Comparison of ENCODE assay signal across 8 cellular contexts in genomic region chr14:100193417-100194357, GRCh38. TPM values are rescaled to one million over a fixed set of nuclear protein-coding genes. Genes with fewer than 3 reads are reported as not detected.
DNase-seq lines count a peak whose midpoint lies in the region; ATAC-seq and TF ChIP-seq lines count a peak whose summit lies in the region.

No MANE protein-coding gene starts in this region.

- DNase-seq in AG09309 (ENCODE audit: low read depth): no peak
- no peak for DNase-seq in GM23338 (ENCODE audit: low spot score)
- peak; percentile 22 to 28 for DNase-seq in activated T-cell treated with anti-CD3 and anti-CD28 coated beads, Interleukin-2, amount 50 U/mL, for 72 hours
- no peak for DNase-seq in stimulated activated effector memory CD8-positive, alpha-beta T cell treated with anti-CD3 and anti-CD28 coated beads, Interleukin-12 subunit alpha, Interleukin-12 subunit beta, amount 100 ng/mL, for 72 hours (ENCODE audit: low spot score in 2 of 2)
- no peak for DNase-seq in NCI-H2196 (lab: John Stamatoyannopoulos, UW; ENCODE audit: unreplicated experiment)

- no peaks in the 10 kb centered on the region for H3K9me3 ChIP-seq in iPS-15b (ENCODE audit: control insufficient read depth, insufficient read depth, low read length)

- no peak for TF ChIP-seq CTCF in AG09309 (IDR thresholded peaks at IDR 0.05; ENCODE audit: control insufficient read depth, insufficient read depth, low read depth, low read length, missing control alignments)
- no peak for TF ChIP-seq CTCF in GM23338 (conservative IDR thresholded peaks at IDR 0.05; ENCODE audit: low read depth in 2 of 2)

- peak overlapping the region; percentile 98 for H2AFZ ChIP-seq in GM23338

- H3K27me3 ChIP-seq in GM23338 (ENCODE audit: insufficient read depth): no peaks in the 10 kb centered on the region
- H3K27me3 ChIP-seq in iPS-15b (ENCODE audit: control insufficient read depth, insufficient read depth, low read length): no peaks in the 10 kb centered on the region

- H3K36me3 ChIP-seq in GM23338 (ENCODE audit: insufficient read depth) (no peaks in the 10 kb centered on the region), iPS-15b (ENCODE audit: control insufficient read depth, insufficient read depth, low read length) (no peaks in the 10 kb centered on the region)

- H3K4me1 ChIP-seq in GM23338 (ENCODE audit: insufficient read depth): peaks cover 10% of the 10 kb centered on the region
- H3K4me1 ChIP-seq in iPS-15b (ENCODE audit: control insufficient read depth, insufficient read depth, low read length): peaks cover 4% of the 10 kb centered on the region

- peak overlapping the region; percentile 65 for H3K4me3 ChIP-seq in AG09309 (ENCODE audit: control insufficient read depth, low read depth, low read length)
- no peak overlapping the region for H3K4me3 ChIP-seq in GM23338
- no peak overlapping the region for H3K4me3 ChIP-seq in iPS-15b (ENCODE audit: low read depth, low read length)

- no peak; the same call in 2 of the 3 replicates for ATAC-seq in GM23338
- peak in 1 of 2 donors; percentile 19 for ATAC-seq in activated T-cell treated with anti-CD3 and anti-CD28 coated beads, Interleukin-2, amount 50 U/mL, for 72 hours (replicated peaks in 1 of 2)
- ATAC-seq in stimulated activated effector memory CD8-positive, alpha-beta T cell treated with anti-CD3 and anti-CD28 coated beads, Interleukin-12 subunit alpha, Interleukin-12 subunit beta, amount 100 ng/mL, for 72 hours: peak; percentile 23
- no peak for ATAC-seq in HG03439 (IDR thresholded peaks at IDR 0.05; ENCODE audit: unreplicated experiment)
- ATAC-seq in HG03108 (IDR thresholded peaks at IDR 0.05; ENCODE audit: unreplicated experiment): no peak

- peaks cover 6% of the 10 kb centered on the region; the same call in 1 of the 3 replicates for H3K9me3 Mint-ChIP-seq in GM23338
- no peaks in the 10 kb centered on the region for H3K9me3 Mint-ChIP-seq in activated T-cell treated with anti-CD3 and anti-CD28 coated beads, Interleukin-2, amount 50 U/mL, for 72 hours
- H3K9me3 Mint-ChIP-seq in stimulated activated effector memory CD8-positive, alpha-beta T cell treated with anti-CD3 and anti-CD28 coated beads, Interleukin-12 subunit alpha, Interleukin-12 subunit beta, amount 100 ng/mL, for 72 hours: no peaks in the 10 kb centered on the region

- H3F3A ChIP-seq in GM23338 (replicated peaks; ENCODE audit: low read depth): peaks cover 8% of the 10 kb centered on the region; the same call in 1 of the 2 replicates

- H3K27ac ChIP-seq in GM23338 (ENCODE audit: low read depth): peak overlapping the region; percentile 81

- no peaks in the 10 kb centered on the region for H3K9me2 ChIP-seq in GM23338 (ENCODE audit: insufficient read depth)

- H3K27me3 Mint-ChIP-seq in GM23338 (ENCODE audit: insufficient read depth, low read depth, poor library complexity): peaks cover 13% of the 10 kb centered on the region
- no peaks in the 10 kb centered on the region for H3K27me3 Mint-ChIP-seq in activated T-cell treated with anti-CD3 and anti-CD28 coated beads, Interleukin-2, amount 50 U/mL, for 72 hours (ENCODE audit: low read depth)

- peak overlapping the region; percentile 65; the same call in 1 of the 2 replicates for H3K4me2 ChIP-seq in GM23338

- H3K36me3 Mint-ChIP-seq in GM23338 (ENCODE audit: low read depth): no peaks in the 10 kb centered on the region
- H3K36me3 Mint-ChIP-seq in activated T-cell treated with anti-CD3 and anti-CD28 coated beads, Interleukin-2, amount 50 U/mL, for 72 hours (ENCODE audit: insufficient read depth in 2 of 2): no peaks in the 10 kb centered on the region
- H3K36me3 Mint-ChIP-seq in stimulated activated effector memory CD8-positive, alpha-beta T cell treated with anti-CD3 and anti-CD28 coated beads, Interleukin-12 subunit alpha, Interleukin-12 subunit beta, amount 100 ng/mL, for 72 hours: peaks cover 7% of the 10 kb centered on the region

- peaks cover 13% of the 10 kb centered on the region for H3K4me1 Mint-ChIP-seq in GM23338
- H3K4me1 Mint-ChIP-seq in activated T-cell treated with anti-CD3 and anti-CD28 coated beads, Interleukin-2, amount 50 U/mL, for 72 hours (ENCODE audit: low read depth): peaks cover 11% of the 10 kb centered on the region
- H3K4me1 Mint-ChIP-seq in stimulated activated effector memory CD8-positive, alpha-beta T cell treated with anti-CD3 and anti-CD28 coated beads, Interleukin-12 subunit alpha, Interleukin-12 subunit beta, amount 100 ng/mL, for 72 hours: peaks cover 8% of the 10 kb centered on the region

- peak overlapping the region; percentile 57 for H3K9ac ChIP-seq in iPS-15b (ENCODE audit: low read depth, low read length)

- H3K27ac Mint-ChIP-seq in GM23338: peak overlapping the region; percentile 20; the same call in 1 of the 2 replicates
- peak overlapping the region; percentile 93 for H3K27ac Mint-ChIP-seq in activated T-cell treated with anti-CD3 and anti-CD28 coated beads, Interleukin-2, amount 50 U/mL, for 72 hours
- peak overlapping the region; percentile 95 for H3K27ac Mint-ChIP-seq in stimulated activated effector memory CD8-positive, alpha-beta T cell treated with anti-CD3 and anti-CD28 coated beads, Interleukin-12 subunit alpha, Interleukin-12 subunit beta, amount 100 ng/mL, for 72 hours

- H3K79me2 ChIP-seq in GM23338 (replicated peaks; ENCODE audit: insufficient read depth): no peaks in the 10 kb centered on the region

- H3K4me3 Mint-ChIP-seq in GM23338: peak overlapping the region; percentile 36; the same call in 2 of the 3 replicates
- H3K4me3 Mint-ChIP-seq in activated T-cell treated with anti-CD3 and anti-CD28 coated beads, Interleukin-2, amount 50 U/mL, for 72 hours: peak overlapping the region; percentile 80 to 81
- H3K4me3 Mint-ChIP-seq in stimulated activated effector memory CD8-positive, alpha-beta T cell treated with anti-CD3 and anti-CD28 coated beads, Interleukin-12 subunit alpha, Interleukin-12 subunit beta, amount 100 ng/mL, for 72 hours: peak overlapping the region; percentile 78

- H4K20me1 ChIP-seq in GM23338 (replicated peaks; ENCODE audit: insufficient read depth): no peaks in the 10 kb centered on the region; the same call in 1 of the 2 replicates

TF ChIP-seq in GM23338, 12 proteins besides CTCF, POLR2A, EP300 and RAD21 (continues in another document):
- TF ChIP-seq REST (IDR thresholded peaks at IDR 0.05; ENCODE audit: unreplicated experiment) (no peak), ETS1 (IDR thresholded peaks at IDR 0.05) (no peak), EZH2phosphoT487 (IDR thresholded peaks at IDR 0.05; ENCODE audit: unreplicated experiment) (no peak), POLR2AphosphoS5 (IDR thresholded peaks at IDR 0.05; ENCODE audit: low read depth) (no peak), EZH2 (IDR thresholded peaks at IDR 0.05; ENCODE audit: low read depth, unreplicated experiment) (no peak), ZNF331 (CRISPR knock-in tag; IDR thresholded peaks at IDR 0.05; ENCODE audit: low read depth) (no peak), JUNB (IDR thresholded peaks at IDR 0.05; ENCODE audit: unreplicated experiment) (no peak), CREB1 (CRISPR knock-in tag; IDR thresholded peaks at IDR 0.05; ENCODE audit: low read depth) (no peak), ZNF114 (CRISPR knock-in tag; IDR thresholded peaks at IDR 0.05) (no peak), NANOG (IDR thresholded peaks at IDR 0.05; ENCODE audit: borderline replicate concordance) (no peak)

RNA-seq across cellular contexts. Expression of gene DEGS2, which starts 34.2 kb away (rescaled TPM):
- total RNA-seq in GM23338 (2014; rRNA removed; shearing (Covaris generic)): 0.35 and 0.63 TPM in 2 replicates
- polyA plus RNA-seq in GM23338 (2016; fragmentation: Nextera tagmentation; extraction: Ambion mirVana): 1.0 and 2.2 TPM in 2 replicates
- total RNA-seq in activated T-cell treated with anti-CD3 and anti-CD28 coated beads, Interleukin-2, amount 50 U/mL, for 72 hours: 1 to 10 TPM; 1.8 to 4.2 TPM

RNA-seq across cellular contexts. Expression of gene YY1, which starts 45.3 kb away (rescaled TPM):
- total RNA-seq in GM23338 (2014; rRNA removed; shearing (Covaris generic)): 79.5 and 88.2 TPM in 2 replicates
- 126 and 128 TPM in 2 replicates for polyA plus RNA-seq in GM23338 (2016; fragmentation: Nextera tagmentation; extraction: Ambion mirVana)
- 10 to 100 TPM; 93.0 to 99.8 TPM for total RNA-seq in activated T-cell treated with anti-CD3 and anti-CD28 coated beads, Interleukin-2, amount 50 U/mL, for 72 hours

Comparison
In these comparisons a context has a peak if more than half of its experiments do, and no peak if none do; other contexts are left out.
1. DNase-seq: peak in activated T-cell treated with anti-CD3 and anti-CD28 coated beads, Interleukin-2, amount 50 U/mL, for 72 hours (2 of 2); none in AG09309 (single experiment), GM23338 (single experiment), stimulated activated effector memory CD8-positive, alpha-beta T cell treated with anti-CD3 and anti-CD28 coated beads, Interleukin-12 subunit alpha, Interleukin-12 subunit beta, amount 100 ng/mL, for 72 hours (0 of 2) and NCI-H2196 (single experiment).
2. H3K27ac Mint-ChIP-seq: peak in every context shown above with its lines; median percentile 95 in stimulated activated effector memory CD8-positive, alpha-beta T cell treated with anti-CD3 and anti-CD28 coated beads, Interleukin-12 subunit alpha, Interleukin-12 subunit beta, amount 100 ng/mL, for 72 hours; 93 in activated T-cell treated with anti-CD3 and anti-CD28 coated beads, Interleukin-2, amount 50 U/mL, for 72 hours; 20 in GM23338.
3. Peak in every context shown above with its lines, with median percentiles within 50 percentile points of each other: H3K4me3 Mint-ChIP-seq.